7 cellular contexts compared by ENCODE assay signal in the genomic region with DNA sequence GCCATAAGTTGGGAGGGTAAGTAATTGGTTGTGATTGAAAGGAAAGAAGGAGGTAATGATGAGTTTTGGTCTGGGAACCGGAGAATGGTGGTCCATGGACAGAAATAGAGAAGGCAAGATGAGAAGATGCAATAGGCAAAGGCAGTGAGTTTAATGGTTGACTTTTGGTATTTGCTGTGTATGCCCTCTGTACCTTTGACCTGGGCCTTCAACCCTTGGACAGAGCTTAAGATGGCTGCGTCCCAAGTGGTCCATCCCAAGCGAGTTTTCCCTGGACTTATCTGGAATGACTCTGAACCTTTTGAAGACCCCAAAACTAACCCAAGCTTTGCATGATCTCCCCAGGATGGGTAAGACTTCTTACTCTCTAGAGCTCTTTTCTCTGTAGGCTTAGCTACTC.
"Had no signal": no experiment of that assay in that cellular context is flagged by ENCODE, and none has a peak within 500 bp of the region (broad histone marks: within the 10 kb centered on the region; RNA-seq: fewer than 3 reads in every experiment).

No MANE protein-coding gene starts in this region.

- H3K4me3 ChIP-seq: GM23338 had no signal

- DNase-seq: H9, HCEC 1CT, KBM-7 had no signal

- ATAC-seq: GM23338 had no signal

- FAIRE-seq: H1, H54, HTR-8/SVneo had no signal

- H2AFZ ChIP-seq: GM23338 had no signal

- H3K4me2 ChIP-seq: GM23338 had no signal
